ENCODE assay signal across 20 cellular contexts in genomic region chr3:95442766-95443165, GRCh38.
"Had no signal": no experiment of that assay in that cellular context is flagged by ENCODE, and none has a peak within 500 bp of the region (broad histone marks: within the 10 kb centered on the region; RNA-seq: fewer than 3 reads in every experiment).

No MANE protein-coding gene starts in this region.

- ATAC-seq: naive thymus-derived CD4-positive, alpha-beta T cell; natural killer cell; right cardiac atrium; right lobe of liver; stimulated activated memory B cell treated with anti-CD40 and anti-IgM and Interleukin-4, amounts not matched to agents 10 μg/mL and 1 μg/mL and 100 μg/mL, for 72 hours had no signal

- DNase-seq: naive thymus-derived CD4-positive, alpha-beta T cell; natural killer cell; nephron progenitor cell; nucleus accumbens; pancreas; right cardiac atrium; right lobe of liver; sigmoid colon; spleen; stimulated activated CD4-positive, alpha-beta T cell treated with anti-CD3 and anti-CD28 coated beads, Interleukin-12 subunit alpha, Interleukin-12 subunit beta, amount 100 ng/mL, for 4 hours; stimulated activated CD4-positive, alpha-beta T cell treated with anti-CD3 and anti-CD28 coated beads, Interleukin-1b, Interleukin-23, amount 100 ng/mL, for 48 hours; stimulated activated CD4-positive, alpha-beta T cell treated with anti-CD3 and anti-CD28 coated beads, Interleukin-4, amount 100 ng/mL, for 1 hour; stimulated activated CD4-positive, alpha-beta T cell treated with anti-CD3 and anti-CD28 coated beads, Interleukin-4, amount 100 ng/mL, for 4 hours; stimulated activated CD8-positive, alpha-beta memory T cell treated with anti-CD3 and anti-CD28 coated beads, Interleukin-4, amount 100 ng/mL, for 48 hours; stimulated activated naive CD4-positive, alpha-beta T cell treated with Interleukin-2 at 50 U/mL for 16 hours; stomach; thyroid gland; trophoblast cell; upper lobe of left lung had no signal
